In genomic region chr10:127296696-127297095, GRCh38 we compare ENCODE assay signal across 22 cellular contexts.
A peak's percentile ranks its signal among the peaks of the same experiment; 100 is the strongest.
DNase-seq lines count a peak whose midpoint lies in the region; ATAC-seq, FAIRE-seq and TF ChIP-seq lines count a peak whose summit lies in the region.
"Had no signal": no experiment of that assay in that cellular context is flagged by ENCODE, and none has a peak within 500 bp of the region (broad histone marks: within the 10 kb centered on the region; RNA-seq: fewer than 3 reads in every experiment).

No MANE protein-coding gene starts in this region.

- POLR2A ChIA-PET in H1 (lab: Charles Lee; ENCODE audit: partially characterized antibody), result no interaction called here

- H3K36me3 Mint-ChIP-seq in GM23338 (ENCODE audit: low read depth), result no peaks in the 10 kb centered on the region; the same call in 2 of the 3 replicates
- peaks cover 0 to 11% (median 4%) of the 10 kb centered on the region in 3 experiments; a peak in 3 of 7 replicates for H3K36me3 Mint-ChIP-seq in H9 (ENCODE audit: insufficient read depth in 1 of 3, low read depth in 3 of 3)
- H3K36me3 Mint-ChIP-seq in nephron progenitor cell (ENCODE audit: low read depth), result no peaks in the 10 kb centered on the region
- H3K36me3 Mint-ChIP-seq: IgD-negative memory B cell had no signal

- no peak overlapping the region for H3K27ac ChIP-seq in GM23338 (ENCODE audit: low read depth)
- no peak overlapping the region for H3K27ac ChIP-seq in H9 (ENCODE audit: insufficient read length, low read depth, low read length)
- no peak overlapping the region for H3K27ac ChIP-seq in H1 (ENCODE audit: low read depth, low read length)
- no peak overlapping the region for H3K27ac ChIP-seq in ovary

- H3K27me3 Mint-ChIP-seq in GM23338 (ENCODE audit: insufficient read depth, low read depth, poor library complexity), result peaks cover 9% of the 10 kb centered on the region
- no peaks in the 10 kb centered on the region for H3K27me3 Mint-ChIP-seq in H9 (ENCODE audit: low read depth)
- H3K27me3 Mint-ChIP-seq in nephron progenitor cell (ENCODE audit: low read depth, poor library complexity), result peaks cover 4% of the 10 kb centered on the region
- H3K27me3 Mint-ChIP-seq: CD4-positive, CD25-positive, alpha-beta regulatory T cell; CD8-positive, alpha-beta memory T cell; IgD-negative memory B cell had no signal

- H2BK20ac ChIP-seq in H9 (ENCODE audit: low read depth, low read length, poor library complexity, severe bottlenecking) (no peak overlapping the region), H1 (ENCODE audit: low read length) (no peak overlapping the region)

- H3K9me3 Mint-ChIP-seq in GM23338 (no peaks in the 10 kb centered on the region), H9 (no peaks in the 10 kb centered on the region), nephron progenitor cell (no peaks in the 10 kb centered on the region)

- H4K5ac ChIP-seq in H9 (ENCODE audit: insufficient read length, low read depth, low read length) (no peak overlapping the region), H1 (ENCODE audit: insufficient read length, low read depth, low read length) (no peak overlapping the region)

- H3K9ac ChIP-seq in H9 (ENCODE audit: extremely low read depth, insufficient read length, low read length) (no peak overlapping the region), H1 (replicated peaks in 1 of 4; ENCODE audit: extremely low read depth in 1 of 4, low read depth in 3 of 4, low read length in 3 of 4) (no peak overlapping the region)

- H3K14ac ChIP-seq in H9 (ENCODE audit: insufficient read depth, low read length), result peak overlapping the region; percentile 11; the same call in 1 of the 2 replicates
- no peak overlapping the region for H3K14ac ChIP-seq in H1 (ENCODE audit: insufficient read length)

- no peak overlapping the region for H2BK120ac ChIP-seq in H9 (ENCODE audit: low read depth, low read length, poor library complexity, severe bottlenecking)
- H2BK120ac ChIP-seq in H1 (replicated peaks; ENCODE audit: low read depth, low read length), result no peak overlapping the region

- H2BK15ac ChIP-seq in H9 (ENCODE audit: low read depth, low read length) (no peak overlapping the region), H1 (ENCODE audit: low read length) (0 out of 2 replicates have a peak overlapping the region, but pooled peaks have one; percentile 12)

- H3K4me3 Mint-ChIP-seq in GM23338 (no peak overlapping the region), H9 (no peak overlapping the region), nephron progenitor cell (no peak overlapping the region)
- H3K4me3 Mint-ChIP-seq: CD4-positive, CD25-positive, alpha-beta regulatory T cell; IgD-negative memory B cell had no signal

- H4K91ac ChIP-seq in H9 (ENCODE audit: insufficient read length, low read depth, low read length) (no peak overlapping the region), H1 (replicated peaks; ENCODE audit: insufficient read length, low read length) (no peak overlapping the region)

- H3K18ac ChIP-seq in H9 (ENCODE audit: insufficient read length, low read depth, low read length) (no peak overlapping the region), H1 (ENCODE audit: extremely low read depth, low read length) (no peak overlapping the region)

- no peak for FAIRE-seq in H1 (lab: Jason Lieb, UNC)
- FAIRE-seq: GM12878, HepG2 had no signal

- TF ChIP-seq POLR2A in H1 (IDR thresholded peaks at IDR 0.05; ENCODE audit: control extremely low read depth in 1 of 2, low read depth in 2 of 2, low read length in 2 of 2), result no peak
- TF ChIP-seq POLR2A in ovary (IDR thresholded peaks at IDR 0.05), result no peak

- intact Hi-C loops in ovary (cut with DNase I), result no loop called here

- TF ChIP-seq CTCF in GM23338 (conservative IDR thresholded peaks at IDR 0.05; ENCODE audit: low read depth in 2 of 2) (0 out of 4 replicates have a peak, but pooled peaks of 1 of the 2 experiments have one; percentile 24), H9 (conservative IDR thresholded peaks at IDR 0.05) (no peak), H1 (IDR thresholded peaks at IDR 0.05; ENCODE audit: control extremely low read depth in 1 of 3, insufficient read depth in 1 of 3, low read depth in 1 of 3, low read length in 3 of 3) (peak in 1 of 3 experiments; percentile 15; a peak in 1 of 4 replicates), nephron progenitor cell (IDR thresholded peaks at IDR 0.05) (no peak), ovary (IDR thresholded peaks at IDR 0.05) (no peak)

- no peak overlapping the region for H3T11ph ChIP-seq in H9 (ENCODE audit: low read length)

- H3K9me3 ChIP-seq in H9 (ENCODE audit: control insufficient read depth, low read depth, low read length) (no peaks in the 10 kb centered on the region), H1 (ENCODE audit: insufficient read depth in 2 of 2, low read depth in 1 of 2, low read length in 1 of 2) (no peaks in the 10 kb centered on the region), ovary (no peaks in the 10 kb centered on the region)
- H3K9me3 ChIP-seq: BE2C had no signal

- H4K8ac ChIP-seq in H9 (replicated peaks; ENCODE audit: insufficient read length, low read depth, low read length) (no peak overlapping the region), H1 (ENCODE audit: extremely low read depth, insufficient read depth, low read length) (no peak overlapping the region)

- DNase-seq in GM23338 (ENCODE audit: low spot score), result no peak
- DNase-seq in H9, result no peak
- no peak for DNase-seq in H1 (ENCODE audit: low read depth in 1 of 2, low spot score in 2 of 2)
- DNase-seq in nephron progenitor cell, result no peak
- no peak for DNase-seq in ovary
- DNase-seq: BE2C; C1 segment of cervical spinal cord; CD4-positive, CD25-positive, alpha-beta regulatory T cell; CD8-positive, alpha-beta memory T cell; COR-L47; DMS 273 treated with DMSO at 0.1 percent for 48 hours; DMS53; DND-41; EL; GOT3; HCEC 1CT; KBM-7 had no signal

- TF ChIP-seq EP300 in H1 (IDR thresholded peaks at IDR 0.05; ENCODE audit: borderline replicate concordance in 1 of 2, low read depth in 2 of 2, low read length in 2 of 2) (no peak), ovary (IDR thresholded peaks at IDR 0.05) (no peak)

- H3K4me2 ChIP-seq in GM23338 (peak overlapping the region; percentile 48; the same call in 1 of the 2 replicates), H9 (ENCODE audit: insufficient read depth, insufficient read length, low read length) (no peak overlapping the region), H1 (ENCODE audit: insufficient read depth in 1 of 2, low read depth in 2 of 2, low read length in 2 of 2) (no peak overlapping the region)

- H2BK5ac ChIP-seq in H9 (ENCODE audit: insufficient read length, low read length), result no peak overlapping the region
- no peak overlapping the region for H2BK5ac ChIP-seq in H1 (ENCODE audit: low read depth, low read length)

- H3K27ac Mint-ChIP-seq in GM23338 (no peak overlapping the region; the same call in 1 of the 2 replicates), H9 (peak overlapping the region in 2 of 3 experiments; percentile 24 to 55; a peak in 1 of 7 replicates), nephron progenitor cell (peak overlapping the region; percentile 28)
- H3K27ac Mint-ChIP-seq: CD8-positive, alpha-beta memory T cell; IgD-negative memory B cell had no signal

- TF ChIP-seq RAD21 in H1 (IDR thresholded peaks at IDR 0.05 in 1 of 2, conservative IDR thresholded peaks at IDR 0.05 in 1 of 2; ENCODE audit: low read depth in 2 of 2, low read length in 2 of 2), result no peak

- H2BK12ac ChIP-seq in H9 (ENCODE audit: insufficient read length, low read depth, low read length), result no peak overlapping the region
- H2BK12ac ChIP-seq in H1 (ENCODE audit: low read depth, low read length), result no peak overlapping the region

- H3K36me3 ChIP-seq in GM23338 (ENCODE audit: insufficient read depth), result no peaks in the 10 kb centered on the region
- H3K36me3 ChIP-seq in H1 (ENCODE audit: control insufficient read depth in 2 of 4, insufficient read depth in 4 of 4, low read length in 3 of 4), result no peaks in the 10 kb centered on the region
- H3K36me3 ChIP-seq in ovary, result no peaks in the 10 kb centered on the region
- H3K36me3 ChIP-seq: BE2C had no signal

- no peak overlapping the region for H2AFZ ChIP-seq in GM23338
- no peak overlapping the region for H2AFZ ChIP-seq in H9 (ENCODE audit: low read length)
- no peak overlapping the region for H2AFZ ChIP-seq in H1 (ENCODE audit: low read length)

- H4K20me1 ChIP-seq in GM23338 (replicated peaks; ENCODE audit: insufficient read depth) (no peaks in the 10 kb centered on the region), H9 (ENCODE audit: control insufficient read depth, insufficient read depth, insufficient read length) (no peaks in the 10 kb centered on the region), H1 (replicated peaks in 1 of 2; ENCODE audit: control insufficient read depth in 1 of 2, insufficient read depth in 2 of 2, low read length in 2 of 2) (no peaks in the 10 kb centered on the region)

- H3K4me1 Mint-ChIP-seq in GM23338 (peaks cover 30% of the 10 kb centered on the region), H9 (peaks cover 32% of the 10 kb centered on the region in 2 experiments), nephron progenitor cell (peaks cover 54% of the 10 kb centered on the region)
- H3K4me1 Mint-ChIP-seq: IgD-negative memory B cell had no signal

- H3K23ac ChIP-seq in H9 (ENCODE audit: insufficient read length, low read depth, low read length) (no peak overlapping the region), H1 (ENCODE audit: insufficient read length) (no peak overlapping the region)

- WGBS in H9 (ENCODE audit: extremely low coverage, insufficient read length, low lambda C conversion rate), result no CpG with 5 or more reads among the region's 6 CpGs
- WGBS in H1 (ENCODE audit: extremely low coverage in 1 of 2, insufficient coverage in 1 of 2, insufficient read length in 1 of 2, insufficient replicate concordance in 2 of 2, low coverage in 1 of 2, low lambda C conversion rate in 2 of 2, missing lambda C conversion rate in 1 of 2), 2 experiments, result 84% methylated on average over 6 of the region's 6 CpGs; no CpG with 5 or more reads in 1 of the 2 experiments
- 93 to 96% (median 94%) methylated on average over 6 of the region's 6 CpGs for WGBS in ovary, 3 donors

- H3K4ac ChIP-seq in H9 (ENCODE audit: low read depth, low read length), result no peak overlapping the region
- H3K4ac ChIP-seq in H1 (replicated peaks; ENCODE audit: insufficient read length, low read depth, low read length), result no peak overlapping the region

- H2AK5ac ChIP-seq in H9 (ENCODE audit: insufficient read length, low read length), result no peak overlapping the region
- H2AK5ac ChIP-seq in H1 (ENCODE audit: low read depth, low read length), result no peak overlapping the region

- H3K79me2 ChIP-seq in GM23338 (replicated peaks; ENCODE audit: insufficient read depth) (no peaks in the 10 kb centered on the region), H9 (ENCODE audit: insufficient read depth, low read length) (no peaks in the 10 kb centered on the region), H1 (ENCODE audit: control insufficient read depth in 1 of 2, insufficient read depth in 2 of 2, low read length in 2 of 2) (no peaks in the 10 kb centered on the region)

- H3K23me2 ChIP-seq in H9 (ENCODE audit: insufficient read length, low read depth, low read length, poor library complexity, severe bottlenecking) (no peaks in the 10 kb centered on the region), H1 (ENCODE audit: low read depth, low read length) (no peaks in the 10 kb centered on the region)

- no peak overlapping the region for H3K4me3 ChIP-seq in GM23338
- no peak overlapping the region for H3K4me3 ChIP-seq in H1 (ENCODE audit: extremely low read depth in 1 of 4, insufficient read depth in 2 of 4, low read depth in 3 of 4, low read length in 4 of 4)
- no peak overlapping the region for H3K4me3 ChIP-seq in ovary
- H3K4me3 ChIP-seq: GM12878 had no signal

- no peaks in the 10 kb centered on the region for H3F3A ChIP-seq in GM23338 (replicated peaks; ENCODE audit: low read depth)

- no peaks in the 10 kb centered on the region for H3K9me2 ChIP-seq in GM23338 (ENCODE audit: insufficient read depth)

- CTCF ChIA-PET in H1 (lab: Charles Lee; ENCODE audit: partially characterized antibody), result interaction anchor here (0.8 to 1.6 kb wide), 4 partner anchors 11 to 51 kb away, joined by 3 to 5 read pairs (median 4); no protein-coding TSS in a partner anchor

- ATAC-seq in GM23338 (peak; percentile 45), GM21786 (IDR thresholded peaks at IDR 0.05; ENCODE audit: unreplicated experiment) (no peak), HG03469 (IDR thresholded peaks at IDR 0.05; ENCODE audit: unreplicated experiment) (no peak)
- ATAC-seq: GM12878, HepG2 had no signal

- H3K4me1 ChIP-seq in GM23338 (ENCODE audit: insufficient read depth) (peaks cover 10% of the 10 kb centered on the region), H9 (ENCODE audit: insufficient read depth, low read length) (no peaks in the 10 kb centered on the region; the same call in 1 of the 2 replicates), H1 (replicated peaks in 1 of 4; ENCODE audit: control insufficient read depth in 3 of 4, insufficient read depth in 4 of 4, low read length in 3 of 4) (peaks cover 0 to 8% (median 3%) of the 10 kb centered on the region in 4 experiments; a peak in 2 of 7 replicates), ovary (ENCODE audit: insufficient read depth) (no peaks in the 10 kb centered on the region)
- H3K4me1 ChIP-seq: BE2C had no signal

- H3K56ac ChIP-seq in H9 (ENCODE audit: insufficient read length, low read depth, low read length) (no peak overlapping the region), H1 (replicated peaks; ENCODE audit: insufficient read length, low read depth, low read length) (no peak overlapping the region)

- H3K79me1 ChIP-seq in H9 (ENCODE audit: insufficient read depth, low read depth, low read length, poor library complexity, severe bottlenecking) (no peaks in the 10 kb centered on the region), H1 (ENCODE audit: low read depth, low read length) (no peaks in the 10 kb centered on the region)

- H3K27me3 ChIP-seq in GM23338 (ENCODE audit: insufficient read depth), result no peaks in the 10 kb centered on the region
- no peaks in the 10 kb centered on the region for H3K27me3 ChIP-seq in H9 (ENCODE audit: insufficient read depth, low read length)
- no peaks in the 10 kb centered on the region for H3K27me3 ChIP-seq in H1 (replicated peaks in 1 of 4; ENCODE audit: control insufficient read depth in 3 of 4, extremely low read depth in 1 of 4, insufficient read depth in 3 of 4, low read length in 3 of 4)
- H3K27me3 ChIP-seq in ovary, result no peaks in the 10 kb centered on the region
- H3K27me3 ChIP-seq: BE2C had no signal
